8 cellular contexts compared by ENCODE assay signal in the genomic region with DNA sequence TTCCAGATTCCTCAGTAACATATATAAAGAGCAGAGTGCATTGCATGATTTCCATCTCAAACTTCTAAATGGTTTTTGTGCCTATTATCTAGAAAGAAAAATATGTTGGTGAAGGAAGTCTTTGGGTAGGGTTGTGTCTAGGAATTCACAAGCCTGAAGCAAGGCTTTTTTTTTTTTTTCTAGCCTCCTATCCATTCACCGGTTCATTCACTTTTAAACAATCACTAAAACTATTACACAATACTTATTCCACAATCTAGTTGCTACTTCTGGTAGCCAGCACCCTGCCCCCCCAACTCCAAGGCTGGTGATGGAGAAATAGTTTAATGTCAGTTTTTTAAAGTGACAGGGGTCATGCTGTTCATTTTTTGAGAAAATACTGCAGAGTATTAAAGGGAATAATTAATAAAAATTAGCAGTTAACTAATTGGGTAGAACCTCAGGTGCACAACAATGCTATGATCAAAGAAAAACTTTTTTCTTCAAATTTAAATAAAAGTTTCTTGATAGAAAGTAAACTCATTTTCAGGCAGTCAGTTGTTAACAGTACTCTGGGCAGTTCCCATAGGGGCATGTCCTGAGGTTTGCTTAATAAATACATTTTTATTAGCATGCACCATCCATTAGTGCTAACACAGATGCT. TPM values are rescaled to one million over a fixed set of nuclear protein-coding genes. Genes with fewer than 3 reads are reported as not detected.
DNase-seq lines count a peak whose midpoint lies in the region; ATAC-seq, FAIRE-seq and TF ChIP-seq lines count a peak whose summit lies in the region.

No MANE protein-coding gene starts in this region.

- H3K9me3 ChIP-seq in iPS-20b (ENCODE audit: insufficient read depth, low read depth, low read length), result no peaks in the 10 kb centered on the region
- no peaks in the 10 kb centered on the region for H3K9me3 ChIP-seq in subcutaneous abdominal adipose tissue (ENCODE audit: control insufficient read depth in 5 of 5, low read length in 5 of 5)

- peaks cover 12 to 18% of the 10 kb centered on the region in 2 donors for H3K36me3 Mint-ChIP-seq in activated T-cell treated with anti-CD3 and anti-CD28 coated beads, Interleukin-2, amount 50 U/mL, for 72 hours (ENCODE audit: insufficient read depth in 2 of 2)
- peaks cover 16 to 17% of the 10 kb centered on the region in 2 donors for H3K36me3 Mint-ChIP-seq in activated naive CD4-positive, alpha-beta T cell treated with anti-CD3 and anti-CD28 coated beads, Interleukin-2, amount 50 U/mL, for 72 hours

- peak overlapping the region; percentile 61 for H3K4me3 ChIP-seq in iPS-20b (ENCODE audit: low read length)
- peak overlapping the region; percentile 53 to 66 (median 58) for H3K4me3 ChIP-seq in subcutaneous abdominal adipose tissue (ENCODE audit: low read depth in 1 of 5, low read length in 5 of 5)

- H3K36me3 ChIP-seq in iPS-20b (ENCODE audit: insufficient read depth, low read depth, low read length) (peaks cover 9% of the 10 kb centered on the region; the same call in 1 of the 2 replicates), subcutaneous abdominal adipose tissue (ENCODE audit: control insufficient read depth in 5 of 5, insufficient read depth in 5 of 5, low read length in 5 of 5) (peaks cover 0 to 3% (median 0%) of the 10 kb centered on the region in 5 donors)

- H3K4me3 Mint-ChIP-seq in activated T-cell treated with anti-CD3 and anti-CD28 coated beads, Interleukin-2, amount 50 U/mL, for 72 hours, result peak overlapping the region; percentile 89

- peak overlapping the region; percentile 80; the same call in 1 of the 2 replicates for H3K9ac ChIP-seq in iPS-20b (ENCODE audit: low read depth, low read length)
- peak overlapping the region; percentile 42 to 80 (median 70) for H3K9ac ChIP-seq in subcutaneous abdominal adipose tissue (ENCODE audit: low read length in 5 of 5)

- peaks cover 39% of the 10 kb centered on the region for H3K4me1 ChIP-seq in iPS-20b (ENCODE audit: insufficient read depth, low read length)
- peaks cover 7 to 55% (median 52%) of the 10 kb centered on the region in 5 donors for H3K4me1 ChIP-seq in subcutaneous abdominal adipose tissue (ENCODE audit: control insufficient read depth in 5 of 5, insufficient read depth in 5 of 5, low read length in 5 of 5)

- H3K27me3 Mint-ChIP-seq in activated T-cell treated with anti-CD3 and anti-CD28 coated beads, Interleukin-2, amount 50 U/mL, for 72 hours (ENCODE audit: low read depth), result no peaks in the 10 kb centered on the region

- peaks cover 1 to 2% of the 10 kb centered on the region in 2 donors for H3K9me3 Mint-ChIP-seq in activated T-cell treated with anti-CD3 and anti-CD28 coated beads, Interleukin-2, amount 50 U/mL, for 72 hours
- H3K9me3 Mint-ChIP-seq in activated naive CD4-positive, alpha-beta T cell treated with anti-CD3 and anti-CD28 coated beads, Interleukin-2, amount 50 U/mL, for 72 hours, result peaks cover 0 to 12% of the 10 kb centered on the region in 2 donors

- H3K27ac Mint-ChIP-seq in activated T-cell treated with anti-CD3 and anti-CD28 coated beads, Interleukin-2, amount 50 U/mL, for 72 hours, result peak overlapping the region; percentile 83
- H3K27ac Mint-ChIP-seq in activated naive CD4-positive, alpha-beta T cell treated with anti-CD3 and anti-CD28 coated beads, Interleukin-2, amount 50 U/mL, for 72 hours, result peak overlapping the region; percentile 73 to 82

- no peak overlapping the region for H3K27ac ChIP-seq in iPS-20b (ENCODE audit: low read length)
- H3K27ac ChIP-seq in subcutaneous abdominal adipose tissue (ENCODE audit: low read depth, low read length), result peak overlapping the region; percentile 99

- no peak for ATAC-seq in activated T-cell treated with anti-CD3 and anti-CD28 coated beads, Interleukin-2, amount 50 U/mL, for 72 hours (replicated peaks in 1 of 2)
- ATAC-seq in activated naive CD4-positive, alpha-beta T cell treated with anti-CD3 and anti-CD28 coated beads, Interleukin-2, amount 50 U/mL, for 72 hours, result no peak

- no peak for TF ChIP-seq CTCF in D721Med (IDR thresholded peaks at IDR 0.05; ENCODE audit: insufficient read depth, missing control alignments)

- no peaks in the 10 kb centered on the region for H3K27me3 ChIP-seq in iPS-20b (ENCODE audit: insufficient read depth, low read length)
- H3K27me3 ChIP-seq in subcutaneous abdominal adipose tissue (ENCODE audit: control insufficient read depth in 5 of 5, insufficient read depth in 4 of 5, low read length in 5 of 5), result no peaks in the 10 kb centered on the region

- no peak for DNase-seq in activated T-cell treated with anti-CD3 and anti-CD28 coated beads, Interleukin-2, amount 50 U/mL, for 72 hours
- DNase-seq in activated T-cell treated with anti-CD3 and anti-CD28 coated beads, Interleukin-2, amount 50 U/mL, for 1 hour, result no peak
- no peak for DNase-seq in activated naive CD4-positive, alpha-beta T cell treated with anti-CD3 and anti-CD28 coated beads, Interleukin-2, amount 50 U/mL, for 72 hours (ENCODE audit: low spot score in 2 of 2)
- DNase-seq in iPS-NIHi7 (ENCODE audit: extremely low spot score), result no peak
- no peak for DNase-seq in D721Med (ENCODE audit: insufficient read length, low spot score)
- DNase-seq in stimulated activated naive CD4-positive, alpha-beta T cell treated with Interleukin-2 at 50 U/mL for 16 hours (lab: John Stamatoyannopoulos, UW), result no peak

- H3K4me1 Mint-ChIP-seq in activated T-cell treated with anti-CD3 and anti-CD28 coated beads, Interleukin-2, amount 50 U/mL, for 72 hours (ENCODE audit: low read depth), result peaks cover 62% of the 10 kb centered on the region

- FAIRE-seq in D721Med (lab: Jason Lieb, UNC), result no peak

RNA-seq across cellular contexts. Expression of a gene that starts 10.9 kb away (rescaled TPM):
- 100 to 1,000 TPM; 238 to 283 TPM for total RNA-seq in activated T-cell treated with anti-CD3 and anti-CD28 coated beads, Interleukin-2, amount 50 U/mL, for 72 hours
- 100 to 1,000 TPM in 1 of 2 donors, 10 to 100 TPM in 1; 97.3 to 176 TPM for total RNA-seq in activated naive CD4-positive, alpha-beta T cell treated with anti-CD3 and anti-CD28 coated beads, Interleukin-2, amount 50 U/mL, for 72 hours
